In the genomic region with DNA sequence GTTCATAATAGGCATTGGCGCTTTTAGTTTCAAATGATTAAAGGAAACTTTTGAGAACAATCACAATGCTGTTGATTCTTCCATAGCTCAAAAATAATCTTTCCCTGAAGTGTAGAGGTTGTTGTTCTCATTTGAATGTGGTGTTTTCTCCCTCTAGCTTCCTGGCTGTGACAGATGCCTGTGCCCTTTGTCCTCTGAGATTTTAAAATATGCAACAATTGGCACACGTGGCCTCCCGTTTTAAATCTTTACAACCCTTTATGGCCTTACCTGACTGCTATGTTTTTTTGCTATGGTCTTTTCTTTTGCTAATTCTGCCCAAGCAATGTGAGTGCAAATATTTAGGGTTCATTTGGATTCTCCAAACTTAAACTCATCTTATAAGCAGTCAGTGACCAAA, we compare ENCODE assay signal across 20 cellular contexts. TPM values are rescaled to one million over a fixed set of nuclear protein-coding genes. Genes with fewer than 3 reads are reported as not detected.
A peak's percentile ranks its signal among the peaks of the same experiment; 100 is the strongest.
DNase-seq lines count a peak whose midpoint lies in the region; FAIRE-seq and TF ChIP-seq lines count a peak whose summit lies in the region.
"Had no signal": no experiment of that assay in that cellular context is flagged by ENCODE, and none has a peak within 500 bp of the region (broad histone marks: within the 10 kb centered on the region; RNA-seq: fewer than 3 reads in every experiment).

No MANE protein-coding gene starts in this region.

- H2BK12ac ChIP-seq in H1 (ENCODE audit: low read depth, low read length) = no peak overlapping the region

- H3K9ac ChIP-seq in H1 (replicated peaks in 1 of 4; ENCODE audit: extremely low read depth in 1 of 4, low read depth in 3 of 4, low read length in 3 of 4) = no peak overlapping the region
- H3K9ac ChIP-seq: BLaER1 treated with 17β-estradiol and CSF1 and Interleukin-3, amounts not matched to agents 10 nM and 100 nM; GM23248; KMS-11 had no signal

- CTCF ChIA-PET in Caco-2 (lab: Charles Lee) (no interaction called here), H1 (lab: Charles Lee; ENCODE audit: partially characterized antibody) (no interaction called here)

- DNase-seq in Caco-2 = no peak
- DNase-seq in LoVo (ENCODE audit: low spot score) = peak; percentile 31
- DNase-seq in H1 (ENCODE audit: low read depth in 1 of 2, low spot score in 2 of 2) = no peak
- DNase-seq in A172 (ENCODE audit: low spot score) = no peak
- DNase-seq in GM13976 (ENCODE audit: low spot score) = no peak
- no peak for DNase-seq in globus pallidus (ENCODE audit: low spot score)
- no peak for DNase-seq in D721Med (ENCODE audit: insufficient read length, low spot score)
- DNase-seq: 8988T, DMS79 treated with DMSO at 0.1 percent for 48 hours, GDM1, GM23248, NCI-H1417, NCI-H2029 treated with DMSO at 0.1 percent for 48 hours, NCI-H510A treated with DMSO at 0.1 percent for 48 hours, RPMI8226 had no signal

- intact Hi-C loops in Caco-2 (cut with micrococcal nuclease; ENCODE audit: unreplicated experiment) = no loop called here

- no peak overlapping the region for H4K5ac ChIP-seq in H1 (ENCODE audit: insufficient read length, low read depth, low read length)

- peak overlapping the region; percentile 83 for H3K27ac Mint-ChIP-seq in Caco-2 (ENCODE audit: unreplicated experiment)

- no peaks in the 10 kb centered on the region for H3K9me3 Mint-ChIP-seq in Caco-2 (ENCODE audit: unreplicated experiment)

- TF ChIP-seq CTCF in Caco-2 (IDR thresholded peaks at IDR 0.05; ENCODE audit: insufficient read depth in 1 of 2, low read depth in 1 of 2, low read length in 1 of 2, severe bottlenecking in 1 of 2, unreplicated experiment in 1 of 2) = no peak
- no peak for TF ChIP-seq CTCF in H1 (IDR thresholded peaks at IDR 0.05; ENCODE audit: control extremely low read depth in 1 of 3, insufficient read depth in 1 of 3, low read depth in 1 of 3, low read length in 3 of 3)
- TF ChIP-seq CTCF in GM13976 (IDR thresholded peaks at IDR 0.05; ENCODE audit: borderline replicate concordance, control extremely low read depth, extremely low read depth, insufficient read depth, missing control alignments) = no peak
- no peak for TF ChIP-seq CTCF in D721Med (IDR thresholded peaks at IDR 0.05; ENCODE audit: insufficient read depth, missing control alignments)

- H2BK20ac ChIP-seq in H1 (ENCODE audit: low read length) = no peak overlapping the region

- no peaks in the 10 kb centered on the region for H3K27me3 Mint-ChIP-seq in Caco-2 (ENCODE audit: insufficient read depth, unreplicated experiment)

- no peaks in the 10 kb centered on the region for H3K79me2 ChIP-seq in H1 (ENCODE audit: control insufficient read depth in 1 of 2, insufficient read depth in 2 of 2, low read length in 2 of 2)

- H3K9me3 ChIP-seq in Caco-2 (no peaks in the 10 kb centered on the region), H1 (ENCODE audit: insufficient read depth in 2 of 2, low read depth in 1 of 2, low read length in 1 of 2) (no peaks in the 10 kb centered on the region), muscle layer of duodenum (ENCODE audit: control insufficient read depth in 1 of 2, low read length in 2 of 2) (no peaks in the 10 kb centered on the region)
- H3K9me3 ChIP-seq: BLaER1 treated with 17β-estradiol and CSF1 and Interleukin-3, amounts not matched to agents 10 nM and 100 nM had no signal

- H4K20me1 ChIP-seq in H1 (replicated peaks in 1 of 2; ENCODE audit: control insufficient read depth in 1 of 2, insufficient read depth in 2 of 2, low read length in 2 of 2) = no peaks in the 10 kb centered on the region

- FAIRE-seq in H1 (lab: Jason Lieb, UNC) = no peak
- no peak for FAIRE-seq in D721Med (lab: Jason Lieb, UNC)
- FAIRE-seq: GM12892 had no signal

- H3K23me2 ChIP-seq in H1 (ENCODE audit: low read depth, low read length) = no peaks in the 10 kb centered on the region

- no peak for TF ChIP-seq EP300 in H1 (IDR thresholded peaks at IDR 0.05; ENCODE audit: borderline replicate concordance in 1 of 2, low read depth in 2 of 2, low read length in 2 of 2)

- POLR2A ChIA-PET in Caco-2 (lab: Charles Lee) (interaction anchor here (1.5 kb wide), 1 partner anchor 31 kb away, joined by 3 read pairs; no protein-coding TSS in a partner anchor), H1 (lab: Charles Lee; ENCODE audit: partially characterized antibody) (no interaction called here)

- 28% methylated on average over 3 of the region's 3 CpGs; no CpG with 5 or more reads in 1 of the 2 experiments for WGBS in H1 (ENCODE audit: extremely low coverage in 1 of 2, insufficient coverage in 1 of 2, insufficient read length in 1 of 2, insufficient replicate concordance in 2 of 2, low coverage in 1 of 2, low lambda C conversion rate in 2 of 2, missing lambda C conversion rate in 1 of 2), 2 experiments

- peak overlapping the region; percentile 97 for H2AFZ ChIP-seq in H1 (ENCODE audit: low read length)
- H2AFZ ChIP-seq: GM23248 had no signal

- no peak overlapping the region for H3K23ac ChIP-seq in H1 (ENCODE audit: insufficient read length)

- in situ Hi-C loops in GM13976 (cut with MboI; ENCODE audit: low sequenced_read_pairs, unreplicated experiment) = no loop called here

- H4K91ac ChIP-seq in H1 (replicated peaks; ENCODE audit: insufficient read length, low read length) = no peak overlapping the region

- no peak overlapping the region for H3K14ac ChIP-seq in H1 (ENCODE audit: insufficient read length)

- no peak overlapping the region for H4K8ac ChIP-seq in H1 (ENCODE audit: extremely low read depth, insufficient read depth, low read length)

- no TSS peak for BruUV-seq in Caco-2 (replicated peaks; lab: Mats Ljungman, UMichigan)

- H3K27ac ChIP-seq in H1 (ENCODE audit: low read depth, low read length) = no peak overlapping the region
- H3K27ac ChIP-seq in muscle layer of duodenum (ENCODE audit: low read length) = peak overlapping the region; percentile 21
- H3K27ac ChIP-seq: BLaER1 treated with 17β-estradiol and CSF1 and Interleukin-3, amounts not matched to agents 10 nM and 100 nM; GM23248; HL-60; KMS-11 had no signal

- H3K79me1 ChIP-seq in H1 (ENCODE audit: low read depth, low read length) = no peaks in the 10 kb centered on the region

- H3K27me3 ChIP-seq in Caco-2 (replicated peaks; ENCODE audit: control insufficient read depth, insufficient read depth, low read length) = no peaks in the 10 kb centered on the region
- no peaks in the 10 kb centered on the region for H3K27me3 ChIP-seq in H1 (replicated peaks in 1 of 4; ENCODE audit: control insufficient read depth in 3 of 4, extremely low read depth in 1 of 4, insufficient read depth in 3 of 4, low read length in 3 of 4)
- no peaks in the 10 kb centered on the region for H3K27me3 ChIP-seq in muscle layer of duodenum (ENCODE audit: low read depth, low read length)

- H2BK5ac ChIP-seq in H1 (ENCODE audit: low read depth, low read length) = no peak overlapping the region

- H3K4me1 Mint-ChIP-seq in Caco-2 (ENCODE audit: low read depth, unreplicated experiment) = peaks cover 8% of the 10 kb centered on the region

- TF ChIP-seq POLR2A in H1 (IDR thresholded peaks at IDR 0.05; ENCODE audit: control extremely low read depth in 1 of 2, low read depth in 2 of 2, low read length in 2 of 2) = no peak

- no peak overlapping the region for H2BK15ac ChIP-seq in H1 (ENCODE audit: low read length)

- H3K4me3 Mint-ChIP-seq in Caco-2 (ENCODE audit: unreplicated experiment) = peak overlapping the region; percentile 35

- no peak for TF ChIP-seq RAD21 in H1 (IDR thresholded peaks at IDR 0.05 in 1 of 2, conservative IDR thresholded peaks at IDR 0.05 in 1 of 2; ENCODE audit: low read depth in 2 of 2, low read length in 2 of 2)

- H3K4me2 ChIP-seq in H1 (ENCODE audit: insufficient read depth in 1 of 2, low read depth in 2 of 2, low read length in 2 of 2) = no peak overlapping the region
- H3K4me2 ChIP-seq: BLaER1 treated with 17β-estradiol and CSF1 and Interleukin-3, amounts not matched to agents 10 nM and 100 nM; KMS-11 had no signal

- no peak overlapping the region; the same call in 1 of the 2 replicates for H3K18ac ChIP-seq in H1 (ENCODE audit: extremely low read depth, low read length)

- H2AK5ac ChIP-seq in H1 (ENCODE audit: low read depth, low read length) = no peak overlapping the region

- H3K36me3 Mint-ChIP-seq in Caco-2 (ENCODE audit: insufficient read depth, unreplicated experiment) = no peaks in the 10 kb centered on the region

- no peaks in the 10 kb centered on the region for H3K36me3 ChIP-seq in Caco-2 (ENCODE audit: control insufficient read depth, insufficient read depth, low read length)
- no peaks in the 10 kb centered on the region for H3K36me3 ChIP-seq in H1 (ENCODE audit: control insufficient read depth in 2 of 4, insufficient read depth in 4 of 4, low read length in 3 of 4)
- no peaks in the 10 kb centered on the region for H3K36me3 ChIP-seq in muscle layer of duodenum (ENCODE audit: control insufficient read depth in 1 of 2, insufficient read depth in 2 of 2, low read length in 2 of 2)
- H3K36me3 ChIP-seq: BLaER1 treated with 17β-estradiol and CSF1 and Interleukin-3, amounts not matched to agents 10 nM and 100 nM had no signal

- no peak overlapping the region for H3K4ac ChIP-seq in H1 (replicated peaks; ENCODE audit: insufficient read length, low read depth, low read length)

- no peak overlapping the region for H3K56ac ChIP-seq in H1 (replicated peaks; ENCODE audit: insufficient read length, low read depth, low read length)

- H3K4me3 ChIP-seq in Caco-2 (ENCODE audit: low read depth, low read length) (no peak overlapping the region), H1 (ENCODE audit: extremely low read depth in 1 of 4, insufficient read depth in 2 of 4, low read depth in 3 of 4, low read length in 4 of 4) (no peak overlapping the region), muscle layer of duodenum (ENCODE audit: low read depth in 1 of 2, low read length in 2 of 2) (no peak overlapping the region)
- H3K4me3 ChIP-seq: BLaER1 treated with 17β-estradiol and CSF1 and Interleukin-3, amounts not matched to agents 10 nM and 100 nM; GM23248 had no signal

- peaks cover 22% of the 10 kb centered on the region for H3K4me1 ChIP-seq in Caco-2
- peaks cover 0 to 10% (median 0%) of the 10 kb centered on the region in 4 experiments; a peak in 3 of 7 replicates for H3K4me1 ChIP-seq in H1 (replicated peaks in 1 of 4; ENCODE audit: control insufficient read depth in 3 of 4, insufficient read depth in 4 of 4, low read length in 3 of 4)
- no peaks in the 10 kb centered on the region for H3K4me1 ChIP-seq in muscle layer of duodenum (ENCODE audit: control insufficient read depth in 1 of 2, insufficient read depth in 2 of 2, low read length in 2 of 2)
- H3K4me1 ChIP-seq: BLaER1 treated with 17β-estradiol and CSF1 and Interleukin-3, amounts not matched to agents 10 nM and 100 nM had no signal

- no peak overlapping the region for H2BK120ac ChIP-seq in H1 (replicated peaks; ENCODE audit: low read depth, low read length)

RNA-seq across cellular contexts. Expression of a gene that starts 22.9 kb away (rescaled TPM):
- total RNA-seq in Caco-2 (2022) = 163 and 174 TPM in 2 replicates
- 55.1 and 66.6 TPM in 2 replicates for total RNA-seq in H1 (2021; fragmentation: NEBNext Ultra II Directional; extraction: Animal tissue kit (Norgen Biotek cat#: 25700))
- 11.9 and 21.6 TPM in 2 replicates for polyA plus RNA-seq in H1 (2011; rRNA removed)
- 23.8 TPM for polyA plus RNA-seq in H1 (2011; cell fraction: cytosol; rRNA removed)
- polyA plus RNA-seq in H1 (2011; cell fraction: nucleus; rRNA removed) = 15.2 TPM
- polyA plus RNA-seq in H1 (2012, experiment 1 of 2) = 27.2 to 39.6 TPM (median 33.8 TPM) in 4 replicates
- 3.2 TPM for polyA plus RNA-seq in H1 (2012, experiment 2 of 2)
- 30.1 TPM for polyA plus RNA-seq in H1 (2013, experiment 1 of 2)
- polyA plus RNA-seq in H1 (2013, experiment 2 of 2) = 34.0 TPM
- 58.3 and 92.7 TPM in 2 replicates for polyA minus RNA-seq in H1 (2011; rRNA and poly(A)+ RNA removed)
- polyA minus RNA-seq in H1 (2011; cell fraction: cytosol; rRNA and poly(A)+ RNA removed) = 36.9 TPM
- polyA minus RNA-seq in H1 (2011; cell fraction: nucleus; rRNA and poly(A)+ RNA removed) = 64.9 TPM
- 18.3 and 28.6 TPM in 2 replicates for total RNA-seq in A172 (2014; rRNA removed; shearing (Covaris generic))
